1 cellular context compared by ENCODE assay signal in the genomic region with DNA sequence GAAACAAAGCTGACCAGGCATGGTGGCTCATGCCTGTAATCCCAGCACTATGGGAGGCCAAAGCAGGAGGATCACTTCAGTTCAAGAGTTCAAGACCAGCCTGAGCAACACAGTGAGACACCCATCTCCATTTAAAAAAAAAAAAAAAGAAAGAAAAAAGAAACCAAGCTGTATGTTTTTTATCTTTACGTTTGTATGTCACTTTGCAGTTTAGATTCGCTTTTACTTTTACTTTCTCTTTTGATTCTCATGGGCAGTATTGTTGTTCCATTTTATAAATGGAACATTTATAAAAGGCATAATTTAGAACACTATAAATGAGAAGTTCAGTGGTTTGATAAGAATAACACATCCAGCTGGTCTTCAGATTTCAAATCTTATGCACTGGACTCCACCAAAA.
A peak's percentile ranks its signal among the peaks of the same experiment; 100 is the strongest.
TF ChIP-seq lines count a peak whose summit lies in the region.

No MANE protein-coding gene starts in this region.

TF ChIP-seq in GM12878, 131 proteins besides CTCF, POLR2A, EP300 and RAD21:
- TF ChIP-seq ZNF384 (IDR thresholded peaks at IDR 0.05; ENCODE audit: borderline replicate concordance, low read depth, low read length) (peak; percentile 49; the same call in 1 of the 2 replicates), TCF12 (IDR thresholded peaks at IDR 0.05; ENCODE audit: low read depth, low read length) (no peak)
TF ChIP-seq in GM12878: peak in this region for 1.
